ENCODE assay signal across 17 cellular contexts in the genomic region with DNA sequence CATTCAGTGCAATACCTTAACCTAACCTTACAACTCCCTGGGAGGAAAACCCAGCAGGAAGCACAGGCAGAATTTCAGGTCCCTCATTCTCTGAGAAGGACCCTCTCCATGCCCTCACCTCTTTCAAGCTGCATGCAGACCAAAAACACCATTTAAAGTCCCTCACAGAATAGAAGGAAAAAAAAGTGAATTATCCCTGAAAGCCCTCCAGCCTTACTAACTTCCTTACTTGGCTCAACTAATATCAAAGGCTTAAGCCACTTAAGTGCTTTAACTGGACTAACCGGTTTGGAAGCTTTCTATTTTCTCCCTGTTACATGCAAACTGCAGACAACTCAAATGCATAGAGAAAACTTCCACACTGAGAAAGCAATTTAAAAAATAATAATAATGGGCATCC.
DNase-seq lines count a peak whose midpoint lies in the region; ATAC-seq and TF ChIP-seq lines count a peak whose summit lies in the region.
"Had no signal": no experiment of that assay in that cellular context is flagged by ENCODE, and none has a peak within 500 bp of the region (broad histone marks: within the 10 kb centered on the region; RNA-seq: fewer than 3 reads in every experiment).

No MANE protein-coding gene starts in this region.

- H3K4me1 ChIP-seq in upper lobe of right lung (no peaks in the 10 kb centered on the region), right cardiac atrium (ENCODE audit: control insufficient read depth, insufficient read depth, low read length) (no peaks in the 10 kb centered on the region)
- H3K4me1 ChIP-seq: adrenal gland, gastrocnemius medialis had no signal

- DNase-seq in NCI-H2196 (lab: John Stamatoyannopoulos, UW; ENCODE audit: unreplicated experiment), result peak; percentile 30
- no peak for DNase-seq in NCI-H2196 treated with DMSO at 0.1 percent for 48 hours (lab: John Stamatoyannopoulos, UW; ENCODE audit: unreplicated experiment)
- DNase-seq in NCI-H526 (lab: John Stamatoyannopoulos, UW), result peak; percentile 63 to 76
- peak; percentile 46 for DNase-seq in iPS-NIHi11 (ENCODE audit: low spot score)
- no peak for DNase-seq in upper lobe of right lung
- DNase-seq in HuH-7 (ENCODE audit: low spot score), result no peak
- no peak for DNase-seq in germinal center (ENCODE audit: low spot score)
- DNase-seq in right cardiac atrium, result no peak
- DNase-seq: 8988T; activated T-cell treated with anti-CD3 and anti-CD28 coated beads, Interleukin-2, amount 50 U/mL, for 72 hours; adrenal gland; C1 segment of cervical spinal cord; cerebellar nuclear complex; gastrocnemius medialis; HFFc6; NCI-H1930; stimulated activated naive CD8-positive, alpha-beta T cell treated with anti-CD3 and anti-CD28 coated beads, Interleukin-15, amount 100 ng/mL, for 72 hours had no signal

- H3K27ac ChIP-seq in upper lobe of right lung (no peak overlapping the region), right cardiac atrium (ENCODE audit: low read length) (no peak overlapping the region)
- H3K27ac ChIP-seq: adrenal gland, gastrocnemius medialis had no signal

- H3K36me3 ChIP-seq in upper lobe of right lung, result no peaks in the 10 kb centered on the region
- H3K36me3 ChIP-seq: adrenal gland, gastrocnemius medialis had no signal

- ATAC-seq in upper lobe of right lung (peak; percentile 81), right cardiac atrium (no peak)
- ATAC-seq: activated T-cell treated with anti-CD3 and anti-CD28 coated beads, Interleukin-2, amount 50 U/mL, for 72 hours; gastrocnemius medialis; stimulated activated naive CD8-positive, alpha-beta T cell treated with anti-CD3 and anti-CD28 coated beads, Interleukin-15, amount 100 ng/mL, for 72 hours had no signal

- 21% methylated on average over 1 of the region's 1 CpG for WGBS in right cardiac atrium

- intact Hi-C loops in upper lobe of right lung (cut with DNase I), result no loop called here
- intact Hi-C loops in right cardiac atrium (cut with DNase I), result no loop called here

- H3K27me3 ChIP-seq in upper lobe of right lung (no peaks in the 10 kb centered on the region), right cardiac atrium (ENCODE audit: control insufficient read depth, insufficient read depth) (no peaks in the 10 kb centered on the region)
- H3K27me3 ChIP-seq: adrenal gland, gastrocnemius medialis had no signal

- H3K9me3 ChIP-seq in upper lobe of right lung, result no peaks in the 10 kb centered on the region
- H3K9me3 ChIP-seq in right cardiac atrium (ENCODE audit: control insufficient read depth, low read length), result no peaks in the 10 kb centered on the region
- H3K9me3 ChIP-seq: adrenal gland, gastrocnemius medialis had no signal

- H3K4me3 ChIP-seq in upper lobe of right lung, result no peak overlapping the region
- H3K4me3 ChIP-seq in right cardiac atrium (ENCODE audit: low read length), result no peak overlapping the region
- H3K4me3 ChIP-seq: adrenal gland, gastrocnemius medialis had no signal

- no peak for TF ChIP-seq CTCF in upper lobe of right lung (IDR thresholded peaks at IDR 0.05)

Comparison
In these comparisons a context has a peak if more than half of its experiments do, and no peak if none do; other contexts are left out.
1. DNase-seq: peak in NCI-H2196 (single experiment), NCI-H526 (2 of 2) and iPS-NIHi11 (single experiment); none in NCI-H2196 treated with DMSO at 0.1 percent for 48 hours (single experiment), upper lobe of right lung (single experiment), HuH-7 (single experiment), germinal center (single experiment) and right cardiac atrium (0 of 3).